7 cellular contexts compared by ENCODE assay signal in genomic region chr2:89938741-89939140, GRCh38.
DNase-seq lines count a peak whose midpoint lies in the region; ATAC-seq and TF ChIP-seq lines count a peak whose summit lies in the region.
"Not testable (repeated sequence)": the region's sequence is repeated elsewhere in the genome, so short reads cannot be mapped to it uniquely, and the experiment has no call there.

No MANE protein-coding gene starts in this region.

- not testable (repeated sequence) for H3K4me1 Mint-ChIP-seq in T-helper 17 cell

- intact Hi-C loops in left colon (cut with DNase I, micrococcal nuclease): not testable (repeated sequence)

- H3K27ac Mint-ChIP-seq in T-helper 17 cell: not testable (repeated sequence)

- H3K27me3 Mint-ChIP-seq in T-helper 17 cell: not testable (repeated sequence)

- TF ChIP-seq CTCF in GM12874 (IDR thresholded peaks at IDR 0.05; ENCODE audit: insufficient read depth, low read depth, low read length): peak; percentile 45; the same call in 1 of the 2 replicates

- not testable (repeated sequence) for H3K4me3 Mint-ChIP-seq in T-helper 17 cell

- H3K36me3 Mint-ChIP-seq in T-helper 17 cell (ENCODE audit: low read depth): not testable (repeated sequence)

- ATAC-seq in GM19043 (IDR thresholded peaks at IDR 0.05; ENCODE audit: low read depth, unreplicated experiment) (peak; percentile 80), GM21717 (IDR thresholded peaks at IDR 0.05; ENCODE audit: unreplicated experiment) (peak; percentile 86), HG02981 (IDR thresholded peaks at IDR 0.05; ENCODE audit: unreplicated experiment) (peak; percentile 98), HG03520 (IDR thresholded peaks at IDR 0.05; ENCODE audit: unreplicated experiment) (peak; percentile 96), T-helper 17 cell (peak; percentile 61), left colon (peak; percentile 71)

- not testable (repeated sequence) for H3K9me3 ChIP-seq in T-helper 17 cell (ENCODE audit: control insufficient read depth, low read length, poor library complexity, severe bottlenecking)

- DNase-seq in T-helper 17 cell, left colon: not testable (repeated sequence)
